In genomic region chrX:70289793-70290770, GRCh38 we compare ENCODE assay signal across 8 cellular contexts. TPM values are rescaled to one million over a fixed set of nuclear protein-coding genes. Genes with fewer than 3 reads are reported as not detected.
A peak's percentile ranks its signal among the peaks of the same experiment; 100 is the strongest.
DNase-seq lines count a peak whose midpoint lies in the region; TF ChIP-seq lines count a peak whose summit lies in the region.

Gene KIF4A (plus strand): TSS chrX:70290104. CDS start chrX:70290459, 355 bp downstream.
Gene PDZD11 (minus strand): TSS chrX:70289927. CDS start chrX:70289341, 586 bp downstream.

- H3K27ac ChIP-seq in temporal lobe (ENCODE audit: low read depth, low read length), result peak within 1 kb of the TSS; percentile 34

- no peaks in the 10 kb centered on the region for H3F3A ChIP-seq in Loucy (ENCODE audit: low read depth)

- no peaks in the 10 kb centered on the region for H3K9me3 Mint-ChIP-seq in activated naive CD4-positive, alpha-beta T cell treated with anti-CD3 and anti-CD28 coated beads for 36 hours

- no peaks in the 10 kb centered on the region for H3K9me3 ChIP-seq in Loucy (ENCODE audit: insufficient read depth, low read depth, low read length)

- peaks cover 55% of the 10 kb centered on the region for H3K79me2 ChIP-seq in Loucy (ENCODE audit: insufficient read depth, low read length)

- TF ChIP-seq CTCF in Loucy (conservative IDR thresholded peaks at IDR 0.05; ENCODE audit: low read length), result no peak

- H3K36me3 Mint-ChIP-seq in activated naive CD4-positive, alpha-beta T cell treated with anti-CD3 and anti-CD28 coated beads for 36 hours (ENCODE audit: low read depth), result peaks cover 8% of the 10 kb centered on the region

- H3K9me2 ChIP-seq in Loucy (replicated peaks; ENCODE audit: low read depth, low read length), result no peaks in the 10 kb centered on the region

- peak; percentile 66 for DNase-seq in GDM1 (lab: John Stamatoyannopoulos, UW)
- peak; percentile 92 for DNase-seq in H7
- peak; percentile 80 for DNase-seq in SK-N-DZ (ENCODE audit: low spot score)
- DNase-seq in activated naive CD4-positive, alpha-beta T cell treated with anti-CD3 and anti-CD28 coated beads for 36 hours, result peak; percentile 86
- peak; percentile 92 for DNase-seq in germinal center (ENCODE audit: low spot score)
- DNase-seq in occipital lobe (lab: John Stamatoyannopoulos, UW), result peak; percentile 53

- peak within 1 kb of the TSS; percentile 90 for H3K4me2 ChIP-seq in Loucy (ENCODE audit: low read depth, low read length, poor library complexity, severe bottlenecking)

- H2AFZ ChIP-seq in Loucy (ENCODE audit: low read length), result peak within 1 kb of the TSS; percentile 88

- peak within 1 kb of the TSS; percentile 90 for H3K4me3 Mint-ChIP-seq in activated naive CD4-positive, alpha-beta T cell treated with anti-CD3 and anti-CD28 coated beads for 36 hours

- peaks cover 5% of the 10 kb centered on the region for H3K4me1 Mint-ChIP-seq in activated naive CD4-positive, alpha-beta T cell treated with anti-CD3 and anti-CD28 coated beads for 36 hours (ENCODE audit: low read depth)

- no peaks in the 10 kb centered on the region for H3K27me3 Mint-ChIP-seq in activated naive CD4-positive, alpha-beta T cell treated with anti-CD3 and anti-CD28 coated beads for 36 hours (ENCODE audit: low read depth)

- intact Hi-C loops in activated naive CD4-positive, alpha-beta T cell treated with anti-CD3 and anti-CD28 coated beads for 36 hours (cut with micrococcal nuclease), result loop anchor here (1.0 to 2.0 kb wide), 3 partner anchors 93 to 157 kb away; partner anchors contain the start of gene IGBP1

- H3K27me3 ChIP-seq in H7 (ENCODE audit: control insufficient read depth, insufficient read depth, low read length) (no peaks in the 10 kb centered on the region), Loucy (ENCODE audit: insufficient read depth, low read length, poor library complexity, severe bottlenecking) (no peaks in the 10 kb centered on the region)

- peaks cover 18% of the 10 kb centered on the region for H3K4me1 ChIP-seq in Loucy (ENCODE audit: insufficient read depth, low read length, poor library complexity, severe bottlenecking)

- H3K27ac Mint-ChIP-seq in activated naive CD4-positive, alpha-beta T cell treated with anti-CD3 and anti-CD28 coated beads for 36 hours, result peak within 1 kb of the TSS; percentile 83

- H4K20me1 ChIP-seq in Loucy (ENCODE audit: insufficient read depth, low read length, poor library complexity, severe bottlenecking), result no peaks in the 10 kb centered on the region

- CTCF ChIA-PET in activated naive CD4-positive, alpha-beta T cell treated with anti-CD3 and anti-CD28 coated beads for 36 hours (lab: Charles Lee), result interaction anchor here (0.8 to 1.8 kb wide), 5 partner anchors 48 to 375 kb away, joined by 3 to 6 read pairs (median 3); partner anchors contain the start of gene IGBP1

- H3K36me3 ChIP-seq in H7 (replicated peaks; ENCODE audit: control insufficient read depth, insufficient read depth, low read length), result peaks cover 4% of the 10 kb centered on the region
- H3K36me3 ChIP-seq in Loucy (ENCODE audit: insufficient read depth, low read length), result no peaks in the 10 kb centered on the region

- peak within 1 kb of the TSS; percentile 85 for H3K9ac ChIP-seq in Loucy (ENCODE audit: low read depth, low read length, poor library complexity, severe bottlenecking)

- H3K4me3 ChIP-seq in H7 (ENCODE audit: insufficient read depth, low read depth, low read length) (peak within 1 kb of the TSS; percentile 69), Loucy (ENCODE audit: low read length, poor library complexity, severe bottlenecking) (peak within 1 kb of the TSS; percentile 94)

RNA-seq across cellular contexts. Expression of gene KIF4A, which starts in this region (rescaled TPM):
- 25.7 and 36.0 TPM in 2 replicates for total RNA-seq in H7 (2014; rRNA removed; shearing (Covaris generic))
- 37.3 and 37.6 TPM in 2 replicates for polyA plus RNA-seq in SK-N-DZ (2014; cell fraction: cytosol; rRNA removed)
- 28.9 and 37.5 TPM in 2 replicates for polyA plus RNA-seq in SK-N-DZ (2014; cell fraction: nucleus; rRNA removed)
- 10 to 100 TPM; 27.1 to 29.6 TPM for total RNA-seq in activated naive CD4-positive, alpha-beta T cell treated with anti-CD3 and anti-CD28 coated beads for 36 hours
- total RNA-seq in occipital lobe (2.7 TPM), temporal lobe (2.5 TPM)

RNA-seq across cellular contexts. Expression of gene PDZD11, which starts in this region (rescaled TPM):
- 35.0 and 37.5 TPM in 2 replicates for total RNA-seq in H7 (2014; rRNA removed; shearing (Covaris generic))
- 57.2 and 69.2 TPM in 2 replicates for polyA plus RNA-seq in SK-N-DZ (2014; cell fraction: cytosol; rRNA removed)
- 46.0 and 46.1 TPM in 2 replicates for polyA plus RNA-seq in SK-N-DZ (2014; cell fraction: nucleus; rRNA removed)
- 10 to 100 TPM; 24.5 to 25.9 TPM for total RNA-seq in activated naive CD4-positive, alpha-beta T cell treated with anti-CD3 and anti-CD28 coated beads for 36 hours
- total RNA-seq in occipital lobe (26.5 TPM), temporal lobe (18.2 TPM)

Comparison
In these comparisons a context has a peak if more than half of its experiments do, and no peak if none do; other contexts are left out.
1. Peak in every context shown above with its lines: DNase-seq, H3K4me3 ChIP-seq and H3K27ac ChIP-seq.